ENCODE assay signal across 1 cellular context in genomic region chr1:27234054-27234882, GRCh38.
TF ChIP-seq lines count a peak whose summit lies in the region.

Gene WDTC1, plus strand, starts transcription at chr1:27234632. Its CDS starts 26,423 bp downstream, at chr1:27261055.

TF ChIP-seq in HEK293, 187 proteins besides CTCF, POLR2A, EP300 and RAD21 (continued from another document and continues in another):
- TF ChIP-seq PRDM2 (tag by site-specific recombination; IDR thresholded peaks at IDR 0.05; ENCODE audit: borderline replicate concordance) (no peak), GFI1B (tag by site-specific recombination; IDR thresholded peaks at IDR 0.05) (no peak), ZNF341 (tag by site-specific recombination; IDR thresholded peaks at IDR 0.05; ENCODE audit: low read depth) (peak; percentile 96), ZNF140 (tag by site-specific recombination; IDR thresholded peaks at IDR 0.05) (no peak), ZNF366 (tag by site-specific recombination; conservative IDR thresholded peaks at IDR 0.05) (peak; percentile 84), ZNF18 (tag by site-specific recombination; IDR thresholded peaks at IDR 0.05) (peak; percentile 100), PRDM4 (tag by site-specific recombination; IDR thresholded peaks at IDR 0.05) (no peak), ZBTB7A (tag by site-specific recombination; IDR thresholded peaks at IDR 0.05; ENCODE audit: low read depth) (peak; percentile 82; the same call in 1 of the 2 replicates), ZFHX2 (tag by site-specific recombination; conservative IDR thresholded peaks at IDR 0.05) (peak; percentile 89), ZNF513 (tag by site-specific recombination; IDR thresholded peaks at IDR 0.05) (peak; percentile 91), MYNN (tag by site-specific recombination; IDR thresholded peaks at IDR 0.05; ENCODE audit: borderline replicate concordance) (0 out of 2 replicates have a peak, but pooled peaks have one; percentile 10), ZNF629 (tag by site-specific recombination; IDR thresholded peaks at IDR 0.05) (peak; percentile 75), ZNF221 (tag by site-specific recombination; IDR thresholded peaks at IDR 0.05; ENCODE audit: borderline replicate concordance) (no peak), ZNF214 (tag by site-specific recombination; IDR thresholded peaks at IDR 0.05; ENCODE audit: borderline replicate concordance) (no peak), PATZ1 (tag by site-specific recombination; IDR thresholded peaks at IDR 0.05) (peak; percentile 100), GLIS1 (tag by site-specific recombination; IDR thresholded peaks at IDR 0.05) (peak; percentile 83), ZBTB48 (tag by site-specific recombination; IDR thresholded peaks at IDR 0.05) (peak; percentile 63), ZBTB20 (tag by site-specific recombination; IDR thresholded peaks at IDR 0.05) (peak; percentile 86), HIC1 (tag by site-specific recombination; IDR thresholded peaks at IDR 0.05) (no peak), OVOL3 (tag by site-specific recombination; IDR thresholded peaks at IDR 0.05) (no peak), EGR2 (tag by site-specific recombination; IDR thresholded peaks at IDR 0.05; ENCODE audit: low read depth) (peak; percentile 84), ZNF398 (tag by site-specific recombination; IDR thresholded peaks at IDR 0.05) (peak; percentile 98), SP2 (tag by site-specific recombination; IDR thresholded peaks at IDR 0.05) (peak; percentile 94), SP3 (tag by site-specific recombination; IDR thresholded peaks at IDR 0.05) (peak; percentile 94), GLI4 (tag by site-specific recombination; IDR thresholded peaks at IDR 0.05) (no peak), SP7 (tag by site-specific recombination; IDR thresholded peaks at IDR 0.05) (peak; percentile 83), ZBTB17 (tag by site-specific recombination; IDR thresholded peaks at IDR 0.05) (peak; percentile 54; the same call in 1 of the 2 replicates), ZNF610 (tag by site-specific recombination; IDR thresholded peaks at IDR 0.05; ENCODE audit: borderline replicate concordance) (peak; percentile 39; the same call in 1 of the 2 replicates), ZBTB26 (tag by site-specific recombination; optimal IDR thresholded peaks at IDR 0.05) (peak; percentile 96), ZSCAN4 (tag by site-specific recombination; IDR thresholded peaks at IDR 0.05) (peak; percentile 45), ZNF501 (tag by site-specific recombination; IDR thresholded peaks at IDR 0.05) (peak; percentile 48; the same call in 1 of the 2 replicates)
